In the genomic region with DNA sequence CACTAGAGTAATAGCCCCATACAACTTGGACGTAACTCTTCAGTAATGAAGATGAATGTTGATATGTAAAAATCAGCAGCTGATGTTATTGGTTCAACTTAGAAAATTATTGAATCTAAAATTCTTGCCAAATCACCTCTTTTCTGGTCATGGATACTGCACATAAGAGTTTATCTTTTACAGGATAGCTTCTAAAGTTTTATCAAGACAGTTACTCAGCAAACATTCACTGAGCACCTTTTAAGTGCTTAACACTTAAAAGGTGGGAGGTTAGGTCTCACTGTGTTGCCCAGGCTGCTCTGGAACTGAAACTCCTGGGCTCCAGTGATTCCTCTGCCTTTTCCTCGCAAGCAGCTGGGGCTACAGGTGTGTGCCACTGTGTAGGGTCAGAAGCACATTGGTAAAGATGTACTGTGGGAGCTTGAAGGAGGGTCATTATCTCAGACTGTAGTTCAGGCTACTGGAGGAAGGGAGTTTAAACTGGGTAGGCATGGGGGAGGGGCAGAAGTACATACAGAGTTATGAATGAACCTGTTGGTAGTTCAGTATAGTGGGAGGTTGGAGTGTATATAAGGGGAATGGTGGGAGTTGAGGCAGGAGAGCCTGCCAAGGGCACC, we compare ENCODE assay signal across 10 cellular contexts. TPM values are rescaled to one million over a fixed set of nuclear protein-coding genes. Genes with fewer than 3 reads are reported as not detected.
DNase-seq lines count a peak whose midpoint lies in the region; ATAC-seq and TF ChIP-seq lines count a peak whose summit lies in the region.
"Had no signal": no experiment of that assay in that cellular context is flagged by ENCODE, and none has a peak within 500 bp of the region (broad histone marks: within the 10 kb centered on the region; RNA-seq: fewer than 3 reads in every experiment).

No MANE protein-coding gene starts in this region.

- TF ChIP-seq POLR2A in breast epithelium (IDR thresholded peaks at IDR 0.05), result no peak

- H3K9me3 ChIP-seq in BE2C (no peaks in the 10 kb centered on the region), breast epithelium (no peaks in the 10 kb centered on the region), muscle layer of duodenum (ENCODE audit: control insufficient read depth in 1 of 2, low read length in 2 of 2) (no peaks in the 10 kb centered on the region), right atrium auricular region (no peaks in the 10 kb centered on the region)

- DNase-seq in BE2C (no peak), HFF-Myc (ENCODE audit: extremely low read depth, low read depth) (no peak), breast epithelium (ENCODE audit: low spot score in 2 of 2) (no peak), G401 (ENCODE audit: low spot score) (no peak), right atrium auricular region (ENCODE audit: low spot score) (no peak)
- DNase-seq: amniotic stem cell, WERI-Rb-1 had no signal

- in situ Hi-C loops in G401 (cut with HindIII; ENCODE audit: low sequenced_read_pairs), result no loop called here

- H3K27me3 ChIP-seq in BE2C (no peaks in the 10 kb centered on the region), breast epithelium (no peaks in the 10 kb centered on the region), muscle layer of duodenum (ENCODE audit: low read depth, low read length) (no peaks in the 10 kb centered on the region), right atrium auricular region (no peaks in the 10 kb centered on the region)

- H3K36me3 ChIP-seq in BE2C, result peaks cover 8% of the 10 kb centered on the region; the same call in 1 of the 2 replicates
- H3K36me3 ChIP-seq in breast epithelium, result no peaks in the 10 kb centered on the region
- H3K36me3 ChIP-seq in muscle layer of duodenum (ENCODE audit: control insufficient read depth in 1 of 2, insufficient read depth in 2 of 2, low read length in 2 of 2), result no peaks in the 10 kb centered on the region
- no peaks in the 10 kb centered on the region for H3K36me3 ChIP-seq in right atrium auricular region
- H3K36me3 ChIP-seq: WERI-Rb-1 had no signal

- H3K4me3 ChIP-seq in BE2C (ENCODE audit: low read depth, low read length) (peak overlapping the region; percentile 75), HFF-Myc (replicated peaks; ENCODE audit: low read depth, low read length) (peak overlapping the region; percentile 84), breast epithelium (peak overlapping the region in 2 of 3 donors; percentile 83 to 100), muscle layer of duodenum (ENCODE audit: low read depth in 1 of 2, low read length in 2 of 2) (peak overlapping the region; percentile 77 to 97), right atrium auricular region (peak overlapping the region in 1 of 2 donors; percentile 93)

- TF ChIP-seq CTCF in BE2C (IDR thresholded peaks at IDR 0.05; ENCODE audit: low read depth, low read length) (no peak), HFF-Myc (IDR thresholded peaks at IDR 0.05; ENCODE audit: low read depth, low read length, missing control alignments) (no peak), breast epithelium (IDR thresholded peaks at IDR 0.05) (no peak), right atrium auricular region (IDR thresholded peaks at IDR 0.05) (no peak)

- intact Hi-C loops in breast epithelium (cut with DNase I; ENCODE audit: low total_unique reads), result loop anchor here (10.0 kb wide), 1 partner anchor 81 kb away; no protein-coding TSS in a partner anchor

- ATAC-seq in HG02763 (IDR thresholded peaks at IDR 0.05; ENCODE audit: unreplicated experiment), result no peak
- ATAC-seq in GM21381 (IDR thresholded peaks at IDR 0.05; ENCODE audit: unreplicated experiment), result no peak

- H3K4me1 ChIP-seq in BE2C (peaks cover 3% of the 10 kb centered on the region; the same call in 1 of the 2 replicates), breast epithelium (peaks cover 0 to 17% of the 10 kb centered on the region in 2 donors), muscle layer of duodenum (ENCODE audit: control insufficient read depth in 1 of 2, insufficient read depth in 2 of 2, low read length in 2 of 2) (peaks cover 16% of the 10 kb centered on the region in 2 donors), right atrium auricular region (peaks cover 0 to 40% of the 10 kb centered on the region in 2 donors)

- H3K27ac ChIP-seq in breast epithelium, result no peak overlapping the region
- peak overlapping the region; percentile 47 for H3K27ac ChIP-seq in muscle layer of duodenum (ENCODE audit: low read length)
- H3K27ac ChIP-seq in right atrium auricular region, result no peak overlapping the region
- H3K27ac ChIP-seq: WERI-Rb-1 had no signal

RNA-seq across cellular contexts. Expression of a gene that starts 2.0 kb away (rescaled TPM):
- polyA plus RNA-seq in BE2C (2012; ENCODE audit: insufficient read depth, insufficient read length, low read depth), result 46.7 TPM
- 10 to 100 TPM; 43.5 to 86.8 (median 86.2) TPM for total RNA-seq in breast epithelium
- total RNA-seq in G401 (2014; rRNA removed; shearing (Covaris generic)), result 94.8 and 155 TPM in 2 replicates
- total RNA-seq in right atrium auricular region, result 10 to 100 TPM; 22.4 to 52.0 TPM
